In genomic region chr4:119211856-119212250, GRCh38 we compare ENCODE assay signal across 8 cellular contexts. TPM values are rescaled to one million over a fixed set of nuclear protein-coding genes. Genes with fewer than 3 reads are reported as not detected.
A peak's percentile ranks its signal among the peaks of the same experiment; 100 is the strongest.
DNase-seq lines count a peak whose midpoint lies in the region; ATAC-seq and TF ChIP-seq lines count a peak whose summit lies in the region.

No MANE protein-coding gene starts in this region.

- DNase-seq in AG04450 (ENCODE audit: low read depth, low spot score): no peak
- no peak for DNase-seq in stimulated activated naive CD8-positive, alpha-beta T cell treated with anti-CD3 and anti-CD28 coated beads, Interleukin-15, amount 100 ng/mL, for 72 hours
- DNase-seq in NCI-H1417 (lab: John Stamatoyannopoulos, UW): no peak
- DNase-seq in erythroblast (lab: John Stamatoyannopoulos, UW): no peak

- TF ChIP-seq CTCF in AG04450 (IDR thresholded peaks at IDR 0.05; ENCODE audit: low read depth, low read length): no peak

- H3K36me3 ChIP-seq in iPS-18a (ENCODE audit: control insufficient read depth, low read depth, low read length): no peaks in the 10 kb centered on the region

- peak overlapping the region; percentile 99 for H3K27ac Mint-ChIP-seq in activated T-helper 17 cell treated with anti-CD3 and anti-CD28 coated beads, Interleukin-2, amount 50 U/mL, for 72 hours
- H3K27ac Mint-ChIP-seq in stimulated activated naive CD8-positive, alpha-beta T cell treated with anti-CD3 and anti-CD28 coated beads, Interleukin-15, amount 100 ng/mL, for 72 hours: peak overlapping the region; percentile 97

- CTCF ChIA-PET in AG04450 (lab: Charles Lee): interaction anchor here (1.4 to 4.4 kb wide), 2 partner anchors 17 to 170 kb away, joined by 3 to 31 read pairs; no protein-coding TSS in a partner anchor

- peak overlapping the region; percentile 96 for H3K4me3 Mint-ChIP-seq in activated T-helper 17 cell treated with anti-CD3 and anti-CD28 coated beads, Interleukin-2, amount 50 U/mL, for 72 hours
- peak overlapping the region; percentile 91 to 95 for H3K4me3 Mint-ChIP-seq in stimulated activated naive CD8-positive, alpha-beta T cell treated with anti-CD3 and anti-CD28 coated beads, Interleukin-15, amount 100 ng/mL, for 72 hours

- peak overlapping the region; percentile 81 for H3K4me3 ChIP-seq in AG04450 (ENCODE audit: low read depth, low read length)
- peak overlapping the region; percentile 80 for H3K4me3 ChIP-seq in iPS-18a (ENCODE audit: low read length)

- POLR2A ChIA-PET in AG04450 (lab: Yijun Ruan, JAX): interaction anchor here (1.1 to 2.7 kb wide), 6 partner anchors 88 to 186 kb away, joined by 3 to 14 read pairs (median 6); a partner anchor contains a TSS

- no peaks in the 10 kb centered on the region for H3K27me3 Mint-ChIP-seq in activated T-helper 17 cell treated with anti-CD3 and anti-CD28 coated beads, Interleukin-2, amount 50 U/mL, for 72 hours
- no peaks in the 10 kb centered on the region for H3K27me3 Mint-ChIP-seq in stimulated activated naive CD8-positive, alpha-beta T cell treated with anti-CD3 and anti-CD28 coated beads, Interleukin-15, amount 100 ng/mL, for 72 hours

- no peak for TF ChIP-seq POLR2A in erythroblast (IDR thresholded peaks at IDR 0.05; ENCODE audit: low read length)

- peaks cover 23% of the 10 kb centered on the region for H3K36me3 Mint-ChIP-seq in activated T-helper 17 cell treated with anti-CD3 and anti-CD28 coated beads, Interleukin-2, amount 50 U/mL, for 72 hours (ENCODE audit: low read depth)

- H3K27me3 ChIP-seq in AG04450 (ENCODE audit: control insufficient read depth, insufficient read depth, low read length): no peaks in the 10 kb centered on the region
- peaks cover 13% of the 10 kb centered on the region for H3K27me3 ChIP-seq in iPS-18a (ENCODE audit: control insufficient read depth, insufficient read depth, low read length)

- H3K4me1 ChIP-seq in iPS-18a (ENCODE audit: control insufficient read depth, low read depth, low read length): peaks cover 9% of the 10 kb centered on the region

- ATAC-seq in GM18870 (IDR thresholded peaks at IDR 0.05; ENCODE audit: unreplicated experiment) (peak; percentile 12), HG03175 (IDR thresholded peaks at IDR 0.05; ENCODE audit: unreplicated experiment) (peak; percentile 19)
- ATAC-seq in activated T-helper 17 cell treated with anti-CD3 and anti-CD28 coated beads, Interleukin-2, amount 50 U/mL, for 72 hours (replicated peaks): peak; percentile 8
- peak; percentile 5 for ATAC-seq in stimulated activated naive CD8-positive, alpha-beta T cell treated with anti-CD3 and anti-CD28 coated beads, Interleukin-15, amount 100 ng/mL, for 72 hours

- peak overlapping the region; percentile 79 for H3K27ac ChIP-seq in AG04450 (ENCODE audit: low read depth, low read length)
- peak overlapping the region; percentile 88 for H3K27ac ChIP-seq in iPS-18a (ENCODE audit: low read length)

- peaks cover 30% of the 10 kb centered on the region for H3K4me1 Mint-ChIP-seq in activated T-helper 17 cell treated with anti-CD3 and anti-CD28 coated beads, Interleukin-2, amount 50 U/mL, for 72 hours
- H3K4me1 Mint-ChIP-seq in stimulated activated naive CD8-positive, alpha-beta T cell treated with anti-CD3 and anti-CD28 coated beads, Interleukin-15, amount 100 ng/mL, for 72 hours: peaks cover 44% of the 10 kb centered on the region

- H3K9me3 Mint-ChIP-seq in activated T-helper 17 cell treated with anti-CD3 and anti-CD28 coated beads, Interleukin-2, amount 50 U/mL, for 72 hours: no peaks in the 10 kb centered on the region
- no peaks in the 10 kb centered on the region for H3K9me3 Mint-ChIP-seq in stimulated activated naive CD8-positive, alpha-beta T cell treated with anti-CD3 and anti-CD28 coated beads, Interleukin-15, amount 100 ng/mL, for 72 hours

- peak overlapping the region; percentile 82 for H3K9ac ChIP-seq in iPS-18a (ENCODE audit: low read length)

- H3K9me3 ChIP-seq in AG04450 (ENCODE audit: control insufficient read depth, insufficient read depth, low read length) (no peaks in the 10 kb centered on the region), iPS-18a (ENCODE audit: control insufficient read depth, low read depth, low read length) (no peaks in the 10 kb centered on the region)

RNA-seq across cellular contexts. Expression of gene USP53, which starts 0.7 kb away (rescaled TPM):
- 15.6 and 19.0 TPM in 2 replicates for polyA plus RNA-seq in AG04450 (2011; rRNA removed)
- polyA minus RNA-seq in AG04450 (2011; rRNA and poly(A)+ RNA removed): 14.8 and 19.2 TPM in 2 replicates
- 10 to 100 TPM in 1 of 2 donors, 1 to 10 TPM in 1; 9.7 to 27.7 TPM for total RNA-seq in activated T-helper 17 cell treated with anti-CD3 and anti-CD28 coated beads, Interleukin-2, amount 50 U/mL, for 72 hours
